Comparison of ENCODE assay signal across 12 cellular contexts in genomic region chr5:138869763-138870500, GRCh38. TPM values are rescaled to one million over a fixed set of nuclear protein-coding genes. Genes with fewer than 3 reads are reported as not detected.
DNase-seq lines count a peak whose midpoint lies in the region; ATAC-seq and TF ChIP-seq lines count a peak whose summit lies in the region.
"Had no signal": no experiment of that assay in that cellular context is flagged by ENCODE, and none has a peak within 500 bp of the region (broad histone marks: within the 10 kb centered on the region; RNA-seq: fewer than 3 reads in every experiment).

No MANE protein-coding gene starts in this region.

- 56% methylated on average over 5 of the region's 5 CpGs for WGBS in SK-N-SH (ENCODE audit: low lambda C conversion rate)
- WGBS in trophoblast cell (ENCODE audit: extremely low coverage, insufficient coverage, insufficient read length), result no CpG with 5 or more reads among the region's 5 CpGs

- H4K8ac ChIP-seq in trophoblast cell (ENCODE audit: low read depth, low read length), result no peak overlapping the region

- no peak overlapping the region for H4K12ac ChIP-seq in trophoblast cell (ENCODE audit: low read depth, low read length)

- no peak overlapping the region for H3K14ac ChIP-seq in trophoblast cell (ENCODE audit: low read length)

- ATAC-seq in HG03108 (IDR thresholded peaks at IDR 0.05; ENCODE audit: unreplicated experiment), result no peak

- H3K4me3 ChIP-seq in SK-N-SH (ENCODE audit: low read depth in 2 of 2, low read length in 1 of 2) (no peak overlapping the region), neuron (ENCODE audit: low read length) (peak overlapping the region; percentile 62), trophoblast cell (ENCODE audit: low read depth, low read length) (no peak overlapping the region), coronary artery (no peak overlapping the region)
- H3K4me3 ChIP-seq: testis had no signal

- no peak overlapping the region for H4K91ac ChIP-seq in trophoblast cell (ENCODE audit: low read depth, low read length)

- no peak for TF ChIP-seq EP300 in SK-N-SH (IDR thresholded peaks at IDR 0.05; ENCODE audit: borderline replicate concordance in 1 of 2, low read depth in 1 of 2, low read length in 1 of 2)

- H3K18ac ChIP-seq in trophoblast cell (ENCODE audit: low read length), result no peak overlapping the region

- H2AFZ ChIP-seq in SK-N-SH (ENCODE audit: low read depth) (no peak overlapping the region), neuron (ENCODE audit: low read depth, low read length) (no peak overlapping the region), trophoblast cell (ENCODE audit: insufficient read depth, low read length, poor library complexity) (no peak overlapping the region)

- peak; percentile 47 for DNase-seq in NCI-H1694 treated with DMSO at 0.1 percent for 48 hours (lab: John Stamatoyannopoulos, UW)
- DNase-seq in NCI-H1694 (lab: John Stamatoyannopoulos, UW), result no peak
- DNase-seq in SK-N-SH, result no peak
- DNase-seq in epithelial cell of prostate (ENCODE audit: low read depth, low spot score), result no peak
- DNase-seq in trophoblast cell, result no peak
- DNase-seq in coronary artery (ENCODE audit: low spot score), result no peak
- DNase-seq: 8988T, amniotic stem cell, NCI-H2029, testis had no signal

- no peak overlapping the region for H3K23ac ChIP-seq in trophoblast cell (ENCODE audit: low read length)

- H3K79me1 ChIP-seq in trophoblast cell (ENCODE audit: low read length), result peaks cover 3% of the 10 kb centered on the region

- H3K27me3 ChIP-seq in SK-N-SH (ENCODE audit: insufficient read depth), result no peaks in the 10 kb centered on the region
- H3K27me3 ChIP-seq in neuron (ENCODE audit: insufficient read depth, low read length), result no peaks in the 10 kb centered on the region
- no peaks in the 10 kb centered on the region for H3K27me3 ChIP-seq in trophoblast cell (ENCODE audit: insufficient read depth, low read length)
- H3K27me3 ChIP-seq: testis had no signal

- H3K4me2 ChIP-seq in SK-N-SH, result peak overlapping the region; percentile 22; the same call in 1 of the 2 replicates
- H3K4me2 ChIP-seq in trophoblast cell (ENCODE audit: low read length), result no peak overlapping the region

- TF ChIP-seq CTCF in SK-N-SH (IDR thresholded peaks at IDR 0.05) (no peak), coronary artery (IDR thresholded peaks at IDR 0.05) (no peak)

- H3K36me3 ChIP-seq in SK-N-SH (replicated peaks in 1 of 2; ENCODE audit: control insufficient read depth in 1 of 2, insufficient read depth in 2 of 2, low read length in 1 of 2), result peaks cover 0 to 2% of the 10 kb centered on the region in 2 experiments
- peaks cover 4% of the 10 kb centered on the region for H3K36me3 ChIP-seq in neuron (ENCODE audit: insufficient read depth, low read length)
- H3K36me3 ChIP-seq in trophoblast cell (ENCODE audit: control insufficient read depth in 1 of 2, insufficient read depth in 2 of 2, low read length in 2 of 2), result no peaks in the 10 kb centered on the region

- H3K27ac ChIP-seq in SK-N-SH (ENCODE audit: low read depth in 2 of 2, low read length in 1 of 2) (peak overlapping the region; percentile 39 to 62), epithelial cell of prostate (peak overlapping the region; percentile 50), trophoblast cell (ENCODE audit: low read depth, low read length) (no peak overlapping the region), coronary artery (no peak overlapping the region)
- H3K27ac ChIP-seq: testis had no signal

- H2AK5ac ChIP-seq in trophoblast cell (ENCODE audit: low read length), result no peak overlapping the region

- peaks cover 39 to 40% of the 10 kb centered on the region in 2 experiments for H3K4me1 ChIP-seq in SK-N-SH (ENCODE audit: control insufficient read depth in 1 of 2, insufficient read depth in 2 of 2, low read depth in 1 of 2, low read length in 1 of 2)
- peaks cover 60% of the 10 kb centered on the region for H3K4me1 ChIP-seq in neuron (ENCODE audit: insufficient read depth, low read length)
- peaks cover 4 to 12% of the 10 kb centered on the region in 2 experiments for H3K4me1 ChIP-seq in trophoblast cell (ENCODE audit: control insufficient read depth in 1 of 2, insufficient read depth in 2 of 2, low read length in 2 of 2)

- no peak overlapping the region for H2BK12ac ChIP-seq in trophoblast cell (ENCODE audit: low read length)

- H3K4ac ChIP-seq in trophoblast cell (ENCODE audit: low read depth, low read length), result no peak overlapping the region

- no peak overlapping the region for H2BK5ac ChIP-seq in trophoblast cell (ENCODE audit: low read depth, low read length, poor library complexity)

- peaks cover 88% of the 10 kb centered on the region for H4K20me1 ChIP-seq in SK-N-SH (ENCODE audit: insufficient read depth)

- no peaks in the 10 kb centered on the region for H3K9me2 ChIP-seq in SK-N-SH

- H3K9ac ChIP-seq in SK-N-SH (peak overlapping the region; percentile 32; the same call in 1 of the 2 replicates), trophoblast cell (ENCODE audit: low read length) (no peak overlapping the region)

- CTCF ChIA-PET in SK-N-SH (lab: Yijun Ruan, JAX), result interaction anchor here (1.0 to 1.4 kb wide), 7 partner anchors 9 to 391 kb away, joined by 3 to 6 read pairs (median 3); no protein-coding TSS in a partner anchor

- H3K9me3 ChIP-seq in SK-N-SH, result no peaks in the 10 kb centered on the region
- peaks cover 3% of the 10 kb centered on the region for H3K9me3 ChIP-seq in neuron (ENCODE audit: low read length)
- no peaks in the 10 kb centered on the region for H3K9me3 ChIP-seq in trophoblast cell (ENCODE audit: insufficient read depth, low read depth, low read length)
- H3K9me3 ChIP-seq: testis had no signal

- H3K79me2 ChIP-seq in SK-N-SH (ENCODE audit: insufficient read depth), result peaks cover 95% of the 10 kb centered on the region
- peaks cover 6% of the 10 kb centered on the region for H3K79me2 ChIP-seq in trophoblast cell (ENCODE audit: control insufficient read depth, insufficient read depth, low read length, poor library complexity)

- TF ChIP-seq RAD21 in SK-N-SH (IDR thresholded peaks at IDR 0.05; ENCODE audit: low read length), result no peak

- H2BK120ac ChIP-seq in trophoblast cell (ENCODE audit: insufficient read depth, low read length, poor library complexity), result no peak overlapping the region

- POLR2A ChIA-PET in SK-N-SH (lab: Yijun Ruan, JAX), result interaction anchor here (0.6 kb wide), 1 partner anchor 533 kb away, joined by 3 read pairs; no protein-coding TSS in a partner anchor

- H3F3A ChIP-seq in SK-N-SH (replicated peaks; ENCODE audit: insufficient read depth), result peaks cover 20% of the 10 kb centered on the region

TF ChIP-seq in SK-N-SH, 30 proteins besides CTCF, POLR2A, EP300 and RAD21:
- TF ChIP-seq IRF3 (IDR thresholded peaks at IDR 0.05; ENCODE audit: low read depth, low read length), result no peak
- no peak for TF ChIP-seq FOXJ3 (CRISPR knock-in tag; IDR thresholded peaks at IDR 0.05)
- TF ChIP-seq ELF1 (IDR thresholded peaks at IDR 0.05), result no peak
- TF ChIP-seq POLR2AphosphoS5 (IDR thresholded peaks at IDR 0.05; ENCODE audit: low read depth, low read length), result no peak
- TF ChIP-seq RXRA (IDR thresholded peaks at IDR 0.05; ENCODE audit: borderline replicate concordance, low read depth), result no peak
- TF ChIP-seq RFX5 (IDR thresholded peaks at IDR 0.05; ENCODE audit: low read length), result no peak
- TF ChIP-seq FOXM1 (IDR thresholded peaks at IDR 0.05; ENCODE audit: low read depth), result no peak

RNA-seq across cellular contexts. Expression of gene LRRTM2, which starts 5.2 kb away (rescaled TPM):
- 0.38 and 0.68 TPM in 2 replicates for polyA plus RNA-seq in SK-N-SH (2012; rRNA removed)
- polyA plus RNA-seq in SK-N-SH (2012; cell fraction: cytosol; rRNA removed), result 0.58 TPM in 2 replicates
- polyA plus RNA-seq in SK-N-SH (2012; cell fraction: nucleus; rRNA removed), result 0.29 and 0.50 TPM in 2 replicates
- polyA plus RNA-seq in trophoblast cell (2013), result not detected in 2 replicates

Comparison
In these comparisons a context has a peak if more than half of its experiments do, and no peak if none do; other contexts are left out.
1. H3K27ac ChIP-seq: peak in SK-N-SH (2 of 2) and epithelial cell of prostate (single experiment); none in trophoblast cell (single experiment) and coronary artery (0 of 2).